In genomic region chr12:110739488-110739887, GRCh38 we compare ENCODE assay signal across 10 cellular contexts. TPM values are rescaled to one million over a fixed set of nuclear protein-coding genes. Genes with fewer than 3 reads are reported as not detected.
DNase-seq lines count a peak whose midpoint lies in the region; FAIRE-seq and TF ChIP-seq lines count a peak whose summit lies in the region.
"Had no signal": no experiment of that assay in that cellular context is flagged by ENCODE, and none has a peak within 500 bp of the region (broad histone marks: within the 10 kb centered on the region; RNA-seq: fewer than 3 reads in every experiment).

No MANE protein-coding gene starts in this region.

- no peak overlapping the region for H2BK20ac ChIP-seq in H1 (ENCODE audit: low read length)

- H3K79me2 ChIP-seq in OCI-LY1 (ENCODE audit: insufficient read depth, low read length) (peaks cover 81% of the 10 kb centered on the region), H1 (ENCODE audit: control insufficient read depth in 1 of 2, insufficient read depth in 2 of 2, low read length in 2 of 2) (peaks cover 71 to 88% of the 10 kb centered on the region in 2 experiments)

- H3K9me2 ChIP-seq in OCI-LY1 (ENCODE audit: low read depth, low read length), result no peaks in the 10 kb centered on the region

- H3K4me1 ChIP-seq in OCI-LY1 (ENCODE audit: insufficient read depth, low read length, severe bottlenecking) (peaks cover 46% of the 10 kb centered on the region), H1 (replicated peaks in 1 of 4; ENCODE audit: control insufficient read depth in 3 of 4, insufficient read depth in 4 of 4, low read length in 3 of 4) (peaks cover 2 to 13% (median 8%) of the 10 kb centered on the region in 4 experiments; a peak in 5 of 7 replicates)

- no peak overlapping the region for H3K23ac ChIP-seq in H1 (ENCODE audit: insufficient read length)

- TF ChIP-seq CTCF in GM12865 (IDR thresholded peaks at IDR 0.05; ENCODE audit: insufficient read depth, low read depth, low read length, missing control alignments), result no peak
- TF ChIP-seq CTCF in OCI-LY1 (IDR thresholded peaks at IDR 0.05; ENCODE audit: low read length), result no peak
- TF ChIP-seq CTCF in H1 (IDR thresholded peaks at IDR 0.05; ENCODE audit: control extremely low read depth in 1 of 3, insufficient read depth in 1 of 3, low read depth in 1 of 3, low read length in 3 of 3), result no peak
- TF ChIP-seq CTCF in retinal pigment epithelial cell (conservative IDR thresholded peaks at IDR 0.05; ENCODE audit: low read depth, low read length), result no peak

- no peaks in the 10 kb centered on the region for H3K27me3 ChIP-seq in OCI-LY1 (ENCODE audit: insufficient read depth, low read length)
- no peaks in the 10 kb centered on the region for H3K27me3 ChIP-seq in H1 (replicated peaks in 1 of 4; ENCODE audit: control insufficient read depth in 3 of 4, extremely low read depth in 1 of 4, insufficient read depth in 3 of 4, low read length in 3 of 4)

- peaks cover 15% of the 10 kb centered on the region for H3K23me2 ChIP-seq in H1 (ENCODE audit: low read depth, low read length)

- CTCF ChIA-PET in H1 (lab: Charles Lee; ENCODE audit: partially characterized antibody) (interaction anchor here (1.2 to 1.5 kb wide), 2 partner anchors 9 to 109 kb away, joined by 3 read pairs; no protein-coding TSS in a partner anchor), HEK293T (lab: Yijun Ruan, JAX) (interaction anchor here (0.7 kb wide), 1 partner anchor 147 kb away, joined by 3 read pairs; no protein-coding TSS in a partner anchor)

- H2AFZ ChIP-seq in OCI-LY1 (ENCODE audit: low read length), result no peak overlapping the region
- H2AFZ ChIP-seq in H1 (ENCODE audit: low read length), result no peak overlapping the region

- H3F3A ChIP-seq in OCI-LY1 (ENCODE audit: insufficient read depth, low read length), result no peaks in the 10 kb centered on the region

- H3K18ac ChIP-seq in H1 (ENCODE audit: extremely low read depth, low read length), result no peak overlapping the region

- no peak for TF ChIP-seq RAD21 in H1 (IDR thresholded peaks at IDR 0.05 in 1 of 2, conservative IDR thresholded peaks at IDR 0.05 in 1 of 2; ENCODE audit: low read depth in 2 of 2, low read length in 2 of 2)

- POLR2A ChIA-PET in H1 (lab: Charles Lee; ENCODE audit: partially characterized antibody), result interaction anchor here (0.7 to 5.2 kb wide), 3 partner anchors 9 to 14 kb away, joined by 3 to 27 read pairs (median 3); no protein-coding TSS in a partner anchor
- POLR2A ChIA-PET in HEK293T (lab: Yijun Ruan, JAX), result interaction anchor here (0.6 kb wide), 1 partner anchor 289 kb away, joined by 3 read pairs; the partner anchor contains the start of gene ARPC3

- H3K9ac ChIP-seq in OCI-LY1 (ENCODE audit: low read length) (peak overlapping the region; percentile 55; the same call in 1 of the 2 replicates), H1 (replicated peaks in 1 of 4; ENCODE audit: extremely low read depth in 1 of 4, low read depth in 3 of 4, low read length in 3 of 4) (peak overlapping the region in 1 of 4 experiments; percentile 39; a peak in 2 of 7 replicates)

- H2BK15ac ChIP-seq in H1 (ENCODE audit: low read length), result no peak overlapping the region

- no peak for FAIRE-seq in H1 (lab: Jason Lieb, UNC)
- FAIRE-seq: RCC 7860 had no signal

- no peak overlapping the region for H4K8ac ChIP-seq in H1 (ENCODE audit: extremely low read depth, insufficient read depth, low read length)

- no peak overlapping the region for H2BK120ac ChIP-seq in H1 (replicated peaks; ENCODE audit: low read depth, low read length)

- no peak overlapping the region for H4K91ac ChIP-seq in H1 (replicated peaks; ENCODE audit: insufficient read length, low read length)

- TF ChIP-seq POLR2A in H1 (IDR thresholded peaks at IDR 0.05; ENCODE audit: control extremely low read depth in 1 of 2, low read depth in 2 of 2, low read length in 2 of 2), result no peak

- no peak overlapping the region for H3K14ac ChIP-seq in H1 (ENCODE audit: insufficient read length)

- no peak overlapping the region for H3K56ac ChIP-seq in H1 (replicated peaks; ENCODE audit: insufficient read length, low read depth, low read length)

- peaks cover 29% of the 10 kb centered on the region for H3K36me3 ChIP-seq in OCI-LY1 (ENCODE audit: insufficient read depth, low read length)
- H3K36me3 ChIP-seq in H1 (ENCODE audit: control insufficient read depth in 2 of 4, insufficient read depth in 4 of 4, low read length in 3 of 4), result peaks cover 0 to 15% (median 2%) of the 10 kb centered on the region in 4 experiments; a peak in 2 of 8 replicates

- H4K20me1 ChIP-seq in OCI-LY1 (ENCODE audit: insufficient read depth, low read length), result no peaks in the 10 kb centered on the region
- H4K20me1 ChIP-seq in H1 (replicated peaks in 1 of 2; ENCODE audit: control insufficient read depth in 1 of 2, insufficient read depth in 2 of 2, low read length in 2 of 2), result peaks cover 30 to 47% of the 10 kb centered on the region in 2 experiments

- no peaks in the 10 kb centered on the region for H3K9me3 ChIP-seq in OCI-LY1 (ENCODE audit: low read length)
- H3K9me3 ChIP-seq in H1 (ENCODE audit: insufficient read depth in 2 of 2, low read depth in 1 of 2, low read length in 1 of 2), result no peaks in the 10 kb centered on the region

- H3K4me2 ChIP-seq in OCI-LY1 (ENCODE audit: low read length) (peak overlapping the region; percentile 63), H1 (ENCODE audit: insufficient read depth in 1 of 2, low read depth in 2 of 2, low read length in 2 of 2) (peak overlapping the region; percentile 80 to 93)

- no peak overlapping the region for H3K4ac ChIP-seq in H1 (replicated peaks; ENCODE audit: insufficient read length, low read depth, low read length)

- DNase-seq in GM12865 (ENCODE audit: low read depth), result peak; percentile 32
- no peak for DNase-seq in H1 (ENCODE audit: low read depth in 1 of 2, low spot score in 2 of 2)
- no peak for DNase-seq in retinal pigment epithelial cell (ENCODE audit: low read depth)
- no peak for DNase-seq in NCI-H2107 (lab: John Stamatoyannopoulos, UW)
- DNase-seq in ecto neural progenitor cell (ENCODE audit: low spot score), result no peak
- DNase-seq in DMS153 (lab: John Stamatoyannopoulos, UW), result no peak
- DNase-seq in HEK293T (ENCODE audit: extremely low spot score), result no peak
- DNase-seq: KG1 had no signal

- no peak for TF ChIP-seq EP300 in H1 (IDR thresholded peaks at IDR 0.05; ENCODE audit: borderline replicate concordance in 1 of 2, low read depth in 2 of 2, low read length in 2 of 2)

- 83% methylated on average over 1 of the region's 1 CpG; no CpG with 5 or more reads in 1 of the 2 experiments for WGBS in H1 (ENCODE audit: extremely low coverage in 1 of 2, insufficient coverage in 1 of 2, insufficient read length in 1 of 2, insufficient replicate concordance in 2 of 2, low coverage in 1 of 2, low lambda C conversion rate in 2 of 2, missing lambda C conversion rate in 1 of 2), 2 experiments

- no peak overlapping the region for H2BK12ac ChIP-seq in H1 (ENCODE audit: low read depth, low read length)

- H3K4me3 ChIP-seq in GM12865 (ENCODE audit: low read depth, low read length), result peak overlapping the region; percentile 89
- peak overlapping the region; percentile 98 for H3K4me3 ChIP-seq in OCI-LY1 (ENCODE audit: low read depth, low read length, poor library complexity, severe bottlenecking)
- H3K4me3 ChIP-seq in H1 (ENCODE audit: extremely low read depth in 1 of 4, insufficient read depth in 2 of 4, low read depth in 3 of 4, low read length in 4 of 4), result peak overlapping the region in 2 of 4 experiments; percentile 10 to 91; a peak in 3 of 8 replicates
- H3K4me3 ChIP-seq in retinal pigment epithelial cell (ENCODE audit: low read length), result peak overlapping the region; percentile 5

- no peak overlapping the region for H2BK5ac ChIP-seq in H1 (ENCODE audit: low read depth, low read length)

- H4K5ac ChIP-seq in H1 (ENCODE audit: insufficient read length, low read depth, low read length), result no peak overlapping the region

- H2AK5ac ChIP-seq in H1 (ENCODE audit: low read depth, low read length), result no peak overlapping the region

- H3K79me1 ChIP-seq in H1 (ENCODE audit: low read depth, low read length), result no peaks in the 10 kb centered on the region

- H3K27ac ChIP-seq in OCI-LY1 (ENCODE audit: low read depth, low read length, poor library complexity, severe bottlenecking) (no peak overlapping the region), H1 (ENCODE audit: low read depth, low read length) (no peak overlapping the region)

TF ChIP-seq in H1, 55 proteins besides CTCF, POLR2A, EP300 and RAD21 (continues in another document):
- TF ChIP-seq HDAC6 (IDR thresholded peaks at IDR 0.05; ENCODE audit: low read depth, low read length) (no peak), CREB1 (IDR thresholded peaks at IDR 0.05) (no peak), HDAC2 (IDR thresholded peaks at IDR 0.05; ENCODE audit: borderline replicate concordance in 1 of 2, low read depth in 2 of 2, low read length in 2 of 2) (no peak)

TF ChIP-seq in HEK293T, 16 proteins besides CTCF, POLR2A, EP300 and RAD21 (continues in another document):
- no peak for TF ChIP-seq FOXK2 (IDR thresholded peaks at IDR 0.05)
- no peak for TF ChIP-seq ELF4 (IDR thresholded peaks at IDR 0.05)
- TF ChIP-seq SUZ12 (IDR thresholded peaks at IDR 0.05), result no peak
- no peak for TF ChIP-seq HDGF (IDR thresholded peaks at IDR 0.05; ENCODE audit: borderline replicate concordance)
- no peak for TF ChIP-seq ZNF384 (IDR thresholded peaks at IDR 0.05)
- no peak for TF ChIP-seq BHLHE40 (IDR thresholded peaks at IDR 0.05; ENCODE audit: borderline replicate concordance)
- no peak for TF ChIP-seq FOXM1 (IDR thresholded peaks at IDR 0.05; ENCODE audit: borderline replicate concordance)
- no peak for TF ChIP-seq LEF1 (IDR thresholded peaks at IDR 0.05; ENCODE audit: borderline replicate concordance)

RNA-seq across cellular contexts. Expression of gene PPP1CC, which starts 3.2 kb away (rescaled TPM):
- total RNA-seq in H1 (2021; fragmentation: NEBNext Ultra II Directional; extraction: Animal tissue kit (Norgen Biotek cat#: 25700)), result 335 and 350 TPM in 2 replicates
- polyA plus RNA-seq in H1 (2011; rRNA removed), result 109 and 193 TPM in 2 replicates
- 216 TPM for polyA plus RNA-seq in H1 (2011; cell fraction: cytosol; rRNA removed)
- 71.9 TPM for polyA plus RNA-seq in H1 (2011; cell fraction: nucleus; rRNA removed)
- 227 to 289 TPM (median 267 TPM) in 4 replicates for polyA plus RNA-seq in H1 (2012, experiment 1 of 2)
- polyA plus RNA-seq in H1 (2012, experiment 2 of 2), result 41.5 TPM
- 220 TPM for polyA plus RNA-seq in H1 (2013, experiment 1 of 2)
- 229 TPM for polyA plus RNA-seq in H1 (2013, experiment 2 of 2)
- polyA minus RNA-seq in H1 (2011; rRNA and poly(A)+ RNA removed), result 220 and 313 TPM in 2 replicates
- polyA minus RNA-seq in H1 (2011; cell fraction: cytosol; rRNA and poly(A)+ RNA removed), result 137 TPM
- polyA minus RNA-seq in H1 (2011; cell fraction: nucleus; rRNA and poly(A)+ RNA removed), result 129 TPM

RNA-seq across cellular contexts. Expression of gene HVCN1, which starts 50.6 kb away (rescaled TPM):
- total RNA-seq in H1 (2021; fragmentation: NEBNext Ultra II Directional; extraction: Animal tissue kit (Norgen Biotek cat#: 25700)), result 5.6 and 5.8 TPM in 2 replicates
- polyA plus RNA-seq in H1 (2011; rRNA removed), result 10.5 and 11.2 TPM in 2 replicates
- 8.0 TPM for polyA plus RNA-seq in H1 (2011; cell fraction: cytosol; rRNA removed)
- polyA plus RNA-seq in H1 (2011; cell fraction: nucleus; rRNA removed), result 5.7 TPM
- polyA plus RNA-seq in H1 (2012, experiment 1 of 2), result 7.3 to 9.5 TPM (median 7.9 TPM) in 4 replicates
- 7.0 TPM for polyA plus RNA-seq in H1 (2012, experiment 2 of 2)
- polyA plus RNA-seq in H1 (2013, experiment 1 of 2), result 14.1 TPM
- polyA plus RNA-seq in H1 (2013, experiment 2 of 2), result 14.7 TPM
- 3.7 and 6.0 TPM in 2 replicates for polyA minus RNA-seq in H1 (2011; rRNA and poly(A)+ RNA removed)
- polyA minus RNA-seq in H1 (2011; cell fraction: cytosol; rRNA and poly(A)+ RNA removed), result 2.9 TPM
- polyA minus RNA-seq in H1 (2011; cell fraction: nucleus; rRNA and poly(A)+ RNA removed), result 3.0 TPM
